ENCODE assay signal across 1 cellular context in the genomic region with DNA sequence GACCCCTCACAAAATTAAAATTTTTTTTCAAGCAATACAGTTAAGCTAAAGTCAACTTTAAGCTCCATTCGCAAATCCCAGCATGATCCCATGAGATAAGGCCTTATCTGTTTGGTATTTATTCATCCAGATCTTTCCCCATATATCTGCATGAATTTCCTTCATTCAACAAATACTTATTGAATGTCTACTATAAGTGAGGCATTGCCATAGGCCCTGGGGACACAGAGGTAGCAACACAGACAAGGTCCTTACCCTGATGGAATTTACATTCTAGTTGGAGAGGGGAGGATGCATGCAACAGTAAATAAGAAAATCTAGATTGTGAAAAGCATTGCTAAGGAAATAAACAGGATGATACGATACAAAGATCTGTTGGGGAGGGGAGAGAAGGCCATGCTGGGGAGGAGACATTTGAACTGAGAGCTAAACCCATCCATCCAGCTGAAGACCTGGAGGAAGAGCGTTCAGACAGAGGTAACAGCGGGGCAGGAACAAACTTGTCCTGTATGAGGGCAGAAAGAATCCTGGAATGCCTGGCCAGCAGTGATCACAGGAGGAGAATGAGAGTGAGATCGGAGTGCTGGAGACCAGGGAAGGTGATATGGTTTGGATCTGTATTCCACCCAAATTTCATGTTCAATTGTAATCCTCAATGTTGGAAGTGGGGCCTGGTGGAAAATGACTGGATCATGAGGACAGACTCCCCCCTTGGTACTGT.
TF ChIP-seq lines count a peak whose summit lies in the region.

No MANE protein-coding gene starts in this region.

TF ChIP-seq in HepG2, 621 proteins besides CTCF, POLR2A, EP300 and RAD21 (continued from another document):
- TF ChIP-seq, protein P1, sequence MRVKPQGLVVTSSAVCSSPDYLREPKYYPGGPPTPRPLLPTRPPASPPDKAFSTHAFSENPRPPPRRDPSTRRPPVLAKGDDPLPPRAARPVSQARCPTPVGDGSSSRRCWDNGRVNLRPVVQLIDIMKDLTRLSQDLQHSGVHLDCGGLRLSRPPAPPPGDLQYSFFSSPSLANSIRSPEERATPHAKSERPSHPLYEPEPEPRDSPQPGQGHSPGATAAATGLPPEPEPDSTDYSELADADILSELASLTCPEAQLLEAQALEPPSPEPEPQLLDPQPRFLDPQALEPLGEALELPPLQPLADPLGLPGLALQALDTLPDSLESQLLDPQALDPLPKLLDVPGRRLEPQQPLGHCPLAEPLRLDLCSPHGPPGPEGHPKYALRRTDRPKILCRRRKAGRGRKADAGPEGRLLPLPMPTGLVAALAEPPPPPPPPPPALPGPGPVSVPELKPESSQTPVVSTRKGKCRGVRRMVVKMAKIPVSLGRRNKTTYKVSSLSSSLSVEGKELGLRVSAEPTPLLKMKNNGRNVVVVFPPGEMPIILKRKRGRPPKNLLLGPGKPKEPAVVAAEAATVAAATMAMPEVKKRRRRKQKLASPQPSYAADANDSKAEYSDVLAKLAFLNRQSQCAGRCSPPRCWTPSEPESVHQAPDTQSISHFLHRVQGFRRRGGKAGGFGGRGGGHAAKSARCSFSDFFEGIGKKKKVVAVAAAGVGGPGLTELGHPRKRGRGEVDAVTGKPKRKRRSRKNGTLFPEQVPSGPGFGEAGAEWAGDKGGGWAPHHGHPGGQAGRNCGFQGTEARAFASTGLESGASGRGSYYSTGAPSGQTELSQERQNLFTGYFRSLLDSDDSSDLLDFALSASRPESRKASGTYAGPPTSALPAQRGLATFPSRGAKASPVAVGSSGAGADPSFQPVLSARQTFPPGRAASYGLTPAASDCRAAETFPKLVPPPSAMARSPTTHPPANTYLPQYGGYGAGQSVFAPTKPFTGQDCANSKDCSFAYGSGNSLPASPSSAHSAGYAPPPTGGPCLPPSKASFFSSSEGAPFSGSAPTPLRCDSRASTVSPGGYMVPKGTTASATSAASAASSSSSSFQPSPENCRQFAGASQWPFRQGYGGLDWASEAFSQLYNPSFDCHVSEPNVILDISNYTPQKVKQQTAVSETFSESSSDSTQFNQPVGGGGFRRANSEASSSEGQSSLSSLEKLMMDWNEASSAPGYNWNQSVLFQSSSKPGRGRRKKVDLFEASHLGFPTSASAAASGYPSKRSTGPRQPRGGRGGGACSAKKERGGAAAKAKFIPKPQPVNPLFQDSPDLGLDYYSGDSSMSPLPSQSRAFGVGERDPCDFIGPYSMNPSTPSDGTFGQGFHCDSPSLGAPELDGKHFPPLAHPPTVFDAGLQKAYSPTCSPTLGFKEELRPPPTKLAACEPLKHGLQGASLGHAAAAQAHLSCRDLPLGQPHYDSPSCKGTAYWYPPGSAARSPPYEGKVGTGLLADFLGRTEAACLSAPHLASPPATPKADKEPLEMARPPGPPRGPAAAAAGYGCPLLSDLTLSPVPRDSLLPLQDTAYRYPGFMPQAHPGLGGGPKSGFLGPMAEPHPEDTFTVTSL (CRISPR knock-in tag; IDR thresholded peaks at IDR 0.05; ENCODE audit: borderline replicate concordance), result no peak
